In the genomic region with DNA sequence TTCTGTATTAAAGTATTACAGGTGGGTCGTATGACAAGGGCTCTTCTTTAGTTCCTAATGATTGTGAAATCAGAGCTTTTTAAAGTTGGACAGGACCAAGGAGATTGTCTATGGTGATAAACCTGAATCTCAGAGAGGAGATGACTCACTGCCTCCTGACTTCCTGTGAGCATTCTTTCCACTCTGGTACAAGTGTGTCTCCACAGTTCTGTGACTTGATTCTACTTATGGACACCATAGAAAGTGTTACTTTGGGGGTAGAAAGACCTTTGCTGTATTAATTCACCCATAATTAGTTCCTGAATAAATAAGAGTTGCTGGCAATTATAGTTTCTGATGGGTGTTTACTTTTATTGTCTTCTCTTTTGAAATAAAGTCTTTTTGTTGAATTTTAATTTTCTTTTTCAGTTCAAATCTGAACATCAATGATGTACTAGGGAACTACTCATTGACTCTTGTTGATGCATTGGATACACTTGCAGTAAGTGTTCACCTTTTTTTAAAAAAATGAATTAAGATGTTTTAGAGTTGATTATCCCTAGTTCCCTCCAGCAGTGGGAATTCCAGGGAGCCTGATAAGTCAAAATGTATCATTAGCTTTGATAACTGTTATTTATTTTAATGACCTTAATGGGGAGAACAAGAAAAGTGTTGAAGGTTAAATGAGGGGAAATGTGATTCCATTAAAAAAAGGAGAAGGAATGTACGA, we compare ENCODE assay signal across 8 cellular contexts. TPM values are rescaled to one million over a fixed set of nuclear protein-coding genes. Genes with fewer than 3 reads are reported as not detected.
DNase-seq lines count a peak whose midpoint lies in the region; ATAC-seq and TF ChIP-seq lines count a peak whose summit lies in the region.

No MANE protein-coding gene starts in this region.

- DNase-seq in AG04450 (ENCODE audit: low read depth, low spot score) (peak; percentile 45), RPMI7951 (ENCODE audit: low read depth) (peak; percentile 88), choroid plexus epithelial cell (ENCODE audit: low read depth) (peak; percentile 94), omental fat pad (ENCODE audit: low spot score) (no peak), amygdala (lab: John Stamatoyannopoulos, UW) (no peak), SHP77 (lab: John Stamatoyannopoulos, UW) (no peak)

- POLR2A ChIA-PET in AG04450 (lab: Yijun Ruan, JAX), result no interaction called here

- H3K27ac ChIP-seq in AG04450 (ENCODE audit: low read depth, low read length), result no peak overlapping the region

- H3K4me3 ChIP-seq in AG04450 (ENCODE audit: low read depth, low read length) (no peak overlapping the region), choroid plexus epithelial cell (ENCODE audit: low read depth, low read length) (no peak overlapping the region)

- TF ChIP-seq CTCF in AG04450 (IDR thresholded peaks at IDR 0.05; ENCODE audit: low read depth, low read length), result no peak
- TF ChIP-seq CTCF in choroid plexus epithelial cell (conservative IDR thresholded peaks at IDR 0.05; ENCODE audit: low read depth, low read length), result no peak
- no peak for TF ChIP-seq CTCF in omental fat pad (IDR thresholded peaks at IDR 0.05)

- ATAC-seq in GM18520 (IDR thresholded peaks at IDR 0.05; ENCODE audit: unreplicated experiment), result peak; percentile 28
- ATAC-seq in HG03064 (IDR thresholded peaks at IDR 0.05; ENCODE audit: low read depth, unreplicated experiment), result peak; percentile 41
- peak; percentile 69 for ATAC-seq in omental fat pad (ENCODE audit: low FRiP score)

- H3K27me3 ChIP-seq in AG04450 (ENCODE audit: control insufficient read depth, insufficient read depth, low read length), result no peaks in the 10 kb centered on the region

- CTCF ChIA-PET in AG04450 (lab: Charles Lee), result interaction anchor here (0.8 kb wide), 1 partner anchor 72 kb away, joined by 3 read pairs; no protein-coding TSS in a partner anchor

- no peaks in the 10 kb centered on the region for H3K9me3 ChIP-seq in AG04450 (ENCODE audit: control insufficient read depth, insufficient read depth, low read length)

RNA-seq across cellular contexts. Expression of a gene that starts 7.4 kb away (rescaled TPM):
- 36.0 and 42.5 TPM in 2 replicates for polyA plus RNA-seq in AG04450 (2011; rRNA removed)
- 47.1 and 50.6 TPM in 2 replicates for polyA minus RNA-seq in AG04450 (2011; rRNA and poly(A)+ RNA removed)
- 17.3 and 18.4 TPM in 2 replicates for total RNA-seq in RPMI7951 (2014; rRNA removed; shearing (Covaris generic))
- 10 to 100 TPM; 32.7 to 69.4 (median 49.9) TPM for total RNA-seq in omental fat pad

Comparison
In these comparisons a context has a peak if more than half of its experiments do, and no peak if none do; other contexts are left out.
1. DNase-seq: peak in AG04450 (single experiment), RPMI7951 (single experiment) and choroid plexus epithelial cell (single experiment); none in omental fat pad (single experiment), amygdala (0 of 56) and SHP77 (0 of 2).
2. Peak in every context shown above with its lines, with median percentiles within 50 percentile points of each other: ATAC-seq.